In the genomic region with DNA sequence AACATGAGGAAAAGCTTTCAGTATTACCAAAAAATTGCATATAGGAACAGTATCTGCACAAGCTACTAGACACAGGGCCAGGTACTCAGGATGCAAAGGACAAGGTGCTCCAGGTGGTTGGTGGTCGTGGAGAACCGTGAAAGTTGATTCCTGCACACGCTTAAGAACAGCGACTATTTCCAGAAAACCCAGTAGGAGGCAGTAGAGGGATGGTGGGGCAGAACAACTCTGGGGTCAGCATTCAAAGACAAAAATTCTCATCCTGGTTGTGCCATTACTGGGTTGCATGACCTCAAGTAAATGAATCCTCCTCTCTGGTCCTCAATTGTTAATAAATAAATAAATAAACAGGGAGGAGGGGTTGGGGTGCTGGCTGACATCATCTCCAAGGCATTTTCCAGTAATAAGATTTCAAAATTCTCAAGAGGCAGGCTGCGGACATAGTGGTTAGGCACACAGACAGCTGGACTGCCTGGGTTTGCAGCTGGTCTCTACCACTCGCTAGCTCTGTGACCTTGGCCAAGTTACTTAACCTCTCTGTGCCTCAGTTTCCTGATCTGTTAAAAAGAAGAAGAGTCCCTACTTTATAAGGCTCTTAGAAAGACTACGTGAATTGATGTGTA, we compare ENCODE assay signal across 16 cellular contexts.
A peak's percentile ranks its signal among the peaks of the same experiment; 100 is the strongest.
DNase-seq lines count a peak whose midpoint lies in the region; ATAC-seq and TF ChIP-seq lines count a peak whose summit lies in the region.
"Had no signal": no experiment of that assay in that cellular context is flagged by ENCODE, and none has a peak within 500 bp of the region (broad histone marks: within the 10 kb centered on the region; RNA-seq: fewer than 3 reads in every experiment).

No MANE protein-coding gene starts in this region.

- ATAC-seq in HG03457 (IDR thresholded peaks at IDR 0.05; ENCODE audit: unreplicated experiment) (no peak), HG02763 (IDR thresholded peaks at IDR 0.05; ENCODE audit: unreplicated experiment) (no peak)
- ATAC-seq: activated naive CD8-positive, alpha-beta T cell treated with anti-CD3 and anti-CD28 coated beads, Interleukin-2, amount 50 U/mL, for 24 hours had no signal

- no peaks in the 10 kb centered on the region for H3K9me3 ChIP-seq in Loucy (ENCODE audit: insufficient read depth, low read depth, low read length)
- H3K9me3 ChIP-seq: Caco-2 had no signal

- peak; percentile 43 for DNase-seq in activated effector memory CD4-positive, alpha-beta T cell treated with anti-CD3 and anti-CD28 coated beads, Interleukin-2, amount 50 U/mL, for 16 hours
- DNase-seq in activated effector memory CD4-positive, alpha-beta T cell treated with Interleukin-2 at 50 U/mL for 16 hours = no peak
- DNase-seq in endothelial cell (ENCODE audit: low spot score) = no peak
- DNase-seq in DMS53 treated with DMSO at 0.1 percent for 48 hours (lab: John Stamatoyannopoulos, UW; ENCODE audit: unreplicated experiment) = no peak
- no peak for DNase-seq in nephron progenitor cell
- DNase-seq: activated T-cell treated with anti-CD3 and anti-CD28 coated beads, Interleukin-2, amount 50 U/mL, for 24 hours; effector CD4-positive, alpha-beta T cell; SHP77 treated with DMSO at 0.1 percent for 48 hours had no signal

- H3K4me2 ChIP-seq in Loucy (ENCODE audit: low read depth, low read length, poor library complexity, severe bottlenecking) = no peak overlapping the region

- no peaks in the 10 kb centered on the region for H3K9me2 ChIP-seq in Loucy (replicated peaks; ENCODE audit: low read depth, low read length)

- H3K27me3 ChIP-seq in Loucy (ENCODE audit: insufficient read depth, low read length, poor library complexity, severe bottlenecking) = no peaks in the 10 kb centered on the region
- H3K27me3 ChIP-seq: cardiac muscle cell had no signal

- TF ChIP-seq CTCF in Loucy (conservative IDR thresholded peaks at IDR 0.05; ENCODE audit: low read length) (peak; percentile 2; the same call in 1 of the 2 replicates), endothelial cell (IDR thresholded peaks at IDR 0.05; ENCODE audit: unreplicated experiment) (peak; percentile 16), nephron progenitor cell (IDR thresholded peaks at IDR 0.05) (no peak)

- H3K79me2 ChIP-seq in Loucy (ENCODE audit: insufficient read depth, low read length) = no peaks in the 10 kb centered on the region

- H3K36me3 Mint-ChIP-seq in endothelial cell (ENCODE audit: low read depth, unreplicated experiment) (no peaks in the 10 kb centered on the region), nephron progenitor cell (ENCODE audit: low read depth) (no peaks in the 10 kb centered on the region)
- H3K36me3 Mint-ChIP-seq: memory B cell had no signal

- H3F3A ChIP-seq in Loucy (ENCODE audit: low read depth) = no peaks in the 10 kb centered on the region

- H3K27ac Mint-ChIP-seq in endothelial cell (ENCODE audit: unreplicated experiment) (no peak overlapping the region), nephron progenitor cell (no peak overlapping the region)
- H3K27ac Mint-ChIP-seq: activated CD4-positive, alpha-beta T cell treated with anti-CD3 and anti-CD28 coated beads, Interleukin-2, amount 10 ng/mL, durations not matched to agents 24 days and 14 days; activated naive CD8-positive, alpha-beta T cell treated with anti-CD3 and anti-CD28 coated beads, Interleukin-2, amount 50 U/mL, for 24 hours; activated T-cell treated with anti-CD3 and anti-CD28 coated beads, Interleukin-2, amount 50 U/mL, for 24 hours; memory B cell had no signal

- H4K20me1 ChIP-seq in Loucy (ENCODE audit: insufficient read depth, low read length, poor library complexity, severe bottlenecking) = no peaks in the 10 kb centered on the region

- H3K9me3 Mint-ChIP-seq in endothelial cell (ENCODE audit: unreplicated experiment) (no peaks in the 10 kb centered on the region), nephron progenitor cell (no peaks in the 10 kb centered on the region)
- H3K9me3 Mint-ChIP-seq: activated CD4-positive, alpha-beta T cell treated with anti-CD3 and anti-CD28 coated beads, Interleukin-2, amount 10 ng/mL, durations not matched to agents 24 days and 14 days; activated naive CD8-positive, alpha-beta T cell treated with anti-CD3 and anti-CD28 coated beads, Interleukin-2, amount 50 U/mL, for 24 hours; activated T-cell treated with anti-CD3 and anti-CD28 coated beads, Interleukin-2, amount 50 U/mL, for 24 hours; memory B cell had no signal

- no peaks in the 10 kb centered on the region for H3K4me1 ChIP-seq in Loucy (ENCODE audit: insufficient read depth, low read length, poor library complexity, severe bottlenecking)
- H3K4me1 ChIP-seq: Caco-2 had no signal

- H3K9ac ChIP-seq in Loucy (ENCODE audit: low read depth, low read length, poor library complexity, severe bottlenecking) = no peak overlapping the region

- H3K27me3 Mint-ChIP-seq in endothelial cell (ENCODE audit: unreplicated experiment) = peaks cover 2% of the 10 kb centered on the region
- peaks cover 67% of the 10 kb centered on the region for H3K27me3 Mint-ChIP-seq in nephron progenitor cell (ENCODE audit: low read depth, poor library complexity)

- no peaks in the 10 kb centered on the region for H3K36me3 ChIP-seq in Loucy (ENCODE audit: insufficient read depth, low read length)
- H3K36me3 ChIP-seq: cardiac muscle cell had no signal

- no peak overlapping the region for H2AFZ ChIP-seq in Loucy (ENCODE audit: low read length)

- H3K4me1 Mint-ChIP-seq in endothelial cell (ENCODE audit: unreplicated experiment) (no peaks in the 10 kb centered on the region), nephron progenitor cell (peaks cover under 1% of the 10 kb centered on the region)
- H3K4me1 Mint-ChIP-seq: activated naive CD8-positive, alpha-beta T cell treated with anti-CD3 and anti-CD28 coated beads, Interleukin-2, amount 50 U/mL, for 24 hours had no signal

- H3K4me3 Mint-ChIP-seq in endothelial cell (ENCODE audit: unreplicated experiment) = no peak overlapping the region
- no peak overlapping the region for H3K4me3 Mint-ChIP-seq in nephron progenitor cell
- H3K4me3 Mint-ChIP-seq: activated CD4-positive, alpha-beta T cell treated with anti-CD3 and anti-CD28 coated beads, Interleukin-2, amount 10 ng/mL, durations not matched to agents 24 days and 14 days; activated naive CD8-positive, alpha-beta T cell treated with anti-CD3 and anti-CD28 coated beads, Interleukin-2, amount 50 U/mL, for 24 hours; activated T-cell treated with anti-CD3 and anti-CD28 coated beads, Interleukin-2, amount 50 U/mL, for 24 hours; memory B cell had no signal

- H3K4me3 ChIP-seq in Loucy (ENCODE audit: low read length, poor library complexity, severe bottlenecking) = no peak overlapping the region
- H3K4me3 ChIP-seq: cardiac muscle cell had no signal
